In genomic region chr21:41776778-41777177, GRCh38 we compare ENCODE assay signal across 19 cellular contexts. TPM values are rescaled to one million over a fixed set of nuclear protein-coding genes. Genes with fewer than 3 reads are reported as not detected.
DNase-seq lines count a peak whose midpoint lies in the region; ATAC-seq lines count a peak whose summit lies in the region.
"Had no signal": no experiment of that assay in that cellular context is flagged by ENCODE, and none has a peak within 500 bp of the region (broad histone marks: within the 10 kb centered on the region; RNA-seq: fewer than 3 reads in every experiment).

No MANE protein-coding gene starts in this region.

- H3K4me3 ChIP-seq in SK-N-MC: no peak overlapping the region
- no peak overlapping the region for H3K4me3 ChIP-seq in thymus (ENCODE audit: low read length)
- H3K4me3 ChIP-seq: A549 had no signal

- no peaks in the 10 kb centered on the region for H3K27me3 ChIP-seq in thymus (ENCODE audit: control insufficient read depth, insufficient read depth)

- H3K9ac ChIP-seq in SK-N-MC (ENCODE audit: insufficient read length): no peak overlapping the region

- 27% methylated on average over 4 of the region's 4 CpGs for WGBS in thymus

- ATAC-seq in HG03175 (IDR thresholded peaks at IDR 0.05; ENCODE audit: unreplicated experiment): no peak
- ATAC-seq: A549, HCT116 had no signal

- H3K27ac ChIP-seq in KOPT-K1 (ENCODE audit: low read depth, low read length, poor library complexity, severe bottlenecking) (peak overlapping the region; percentile 26), SK-N-MC (peak overlapping the region; percentile 100), thymus (ENCODE audit: low read depth) (peak overlapping the region; percentile 79)
- H3K27ac ChIP-seq: 22Rv1, C4-2B had no signal

- DNase-seq in DMS53 (lab: John Stamatoyannopoulos, UW) (peak; percentile 55), DMS53 treated with DMSO at 0.1 percent for 48 hours (lab: John Stamatoyannopoulos, UW; ENCODE audit: unreplicated experiment) (no peak), SK-N-MC (ENCODE audit: low read depth, low spot score) (no peak), NCI-H146 treated with DMSO at 0.1 percent for 48 hours (lab: John Stamatoyannopoulos, UW; ENCODE audit: unreplicated experiment) (no peak)
- no peak for DNase-seq in activated CD4-positive, alpha-beta T cell treated with anti-CD3 and anti-CD28 coated beads, Interleukin-2, amount 50 U/mL, for 1 hour
- DNase-seq: AML-193; CD4-positive, alpha-beta T cell; DMS153; GOT3; H7; HFFc6; IMR-90 had no signal

- H3K9me3 ChIP-seq in KOPT-K1 (ENCODE audit: insufficient read depth, low read length, poor library complexity, severe bottlenecking) (no peaks in the 10 kb centered on the region), SK-N-MC (ENCODE audit: low read depth, low read length) (no peaks in the 10 kb centered on the region), thymus (ENCODE audit: control insufficient read depth) (no peaks in the 10 kb centered on the region)
- H3K9me3 ChIP-seq: A549 had no signal

- no peaks in the 10 kb centered on the region for H3K36me3 ChIP-seq in KOPT-K1 (ENCODE audit: insufficient read depth, low read length)
- no peaks in the 10 kb centered on the region for H3K36me3 ChIP-seq in SK-N-MC (ENCODE audit: insufficient read depth, low read length)
- no peaks in the 10 kb centered on the region for H3K36me3 ChIP-seq in thymus (ENCODE audit: control insufficient read depth, insufficient read depth)

- peaks cover 55% of the 10 kb centered on the region for H3K4me1 ChIP-seq in thymus (ENCODE audit: control insufficient read depth, insufficient read depth, low read length)

RNA-seq across cellular contexts. Expression of gene RIPK4, which starts 9.9 kb away (rescaled TPM):
- polyA plus RNA-seq in thymus: 9.3 TPM

Comparison
In these comparisons a context has a peak if more than half of its experiments do, and no peak if none do; other contexts are left out.
1. H3K27ac ChIP-seq: peak in every context shown above with its lines; median percentile 100 in SK-N-MC; 79 in thymus; 26 in KOPT-K1.